28 cellular contexts compared by ENCODE assay signal in genomic region chr6:12271594-12271993, GRCh38.
"Had no signal": no experiment of that assay in that cellular context is flagged by ENCODE, and none has a peak within 500 bp of the region (broad histone marks: within the 10 kb centered on the region; RNA-seq: fewer than 3 reads in every experiment).

No MANE protein-coding gene starts in this region.

- H2AFZ ChIP-seq: neural progenitor cell, parathyroid adenoma had no signal

- H3K27me3 ChIP-seq: neural progenitor cell, ovary, stomach, thyroid gland, tibial nerve, upper lobe of left lung, vagina had no signal

- H3K27ac ChIP-seq: neural progenitor cell, ovary, parathyroid adenoma, psoas muscle, skin epidermis, stomach, thoracic aorta, thyroid gland, tibial nerve, upper lobe of left lung, vagina had no signal

- DNase-seq: natural killer cell; occipital lobe; ovary; posterior cingulate gyrus; psoas muscle; right cardiac atrium; stimulated activated CD4-positive, alpha-beta T cell treated with anti-CD3 and anti-CD28 coated beads, Interleukin-15, amount 100 ng/mL, for 24 hours; stimulated activated CD4-positive, alpha-beta T cell treated with anti-CD3 and anti-CD28 coated beads, Interleukin-2, amount 100 ng/mL, for 24 hours; stimulated activated CD4-positive, alpha-beta T cell treated with anti-CD3 and anti-CD28 coated beads, Interleukin-2, amount 100 ng/mL, for 48 hours; stimulated activated CD4-positive, alpha-beta T cell treated with anti-CD3 and anti-CD28 coated beads, Interleukin-4, amount 100 ng/mL, for 24 hours; stimulated activated naive B cell treated with anti-CD40 and anti-IgM and Interleukin-4, amounts not matched to agents 10 μg/mL and 1 μg/mL and 100 μg/mL, for 72 hours; stimulated activated naive CD4-positive, alpha-beta T cell treated with Interleukin-2 at 50 U/mL for 16 hours; stomach; thyroid gland; trophoblast cell; upper lobe of left lung had no signal

- ATAC-seq: psoas muscle; right cardiac atrium; sciatic nerve; stimulated activated naive B cell treated with anti-CD40 and anti-IgM and Interleukin-4, amounts not matched to agents 10 μg/mL and 1 μg/mL and 100 μg/mL, for 72 hours had no signal

- H3K4me1 ChIP-seq: neural progenitor cell, parathyroid adenoma, psoas muscle, stomach, thyroid gland, tibial nerve, upper lobe of left lung, vagina had no signal

- H3K4me3 Mint-ChIP-seq: natural killer cell; nephron; neural progenitor cell; stimulated activated effector memory CD8-positive, alpha-beta T cell treated with anti-CD3 and anti-CD28 coated beads, Interleukin-12 subunit alpha, Interleukin-12 subunit beta, amount 100 ng/mL, for 72 hours; stimulated activated naive B cell treated with anti-CD40 and anti-IgM and Interleukin-4, amounts not matched to agents 10 μg/mL and 1 μg/mL and 100 μg/mL, for 72 hours; stimulated activated naive CD8-positive, alpha-beta T cell treated with anti-CD3 and anti-CD28 coated beads, Interleukin-15, Interleukin-2, amounts not matched to agents 100 ng/mL and 50 ng/mL, for 24 hours had no signal

- H3K9me3 ChIP-seq: ovary, thyroid gland, vagina had no signal

- H3K27ac Mint-ChIP-seq: natural killer cell; nephron; neural progenitor cell; progenitor cell of endocrine pancreas; stimulated activated effector memory CD8-positive, alpha-beta T cell treated with anti-CD3 and anti-CD28 coated beads, Interleukin-12 subunit alpha, Interleukin-12 subunit beta, amount 100 ng/mL, for 72 hours; stimulated activated naive B cell treated with anti-CD40 and anti-IgM and Interleukin-4, amounts not matched to agents 10 μg/mL and 1 μg/mL and 100 μg/mL, for 72 hours; stimulated activated naive CD8-positive, alpha-beta T cell treated with anti-CD3 and anti-CD28 coated beads, Interleukin-15, Interleukin-2, amounts not matched to agents 100 ng/mL and 50 ng/mL, for 24 hours had no signal

- H3K27me3 Mint-ChIP-seq: progenitor cell of endocrine pancreas; stimulated activated naive CD8-positive, alpha-beta T cell treated with anti-CD3 and anti-CD28 coated beads, Interleukin-15, Interleukin-2, amounts not matched to agents 100 ng/mL and 50 ng/mL, for 24 hours had no signal

- H3K4me2 ChIP-seq: neural progenitor cell, smooth muscle cell had no signal

- H3K79me2 ChIP-seq: parathyroid adenoma had no signal

- H3K36me3 ChIP-seq: neural progenitor cell, ovary, stomach, thoracic aorta, thyroid gland, tibial nerve, upper lobe of left lung, vagina had no signal

- H3K4me1 Mint-ChIP-seq: nephron; neural progenitor cell; stimulated activated effector memory CD8-positive, alpha-beta T cell treated with anti-CD3 and anti-CD28 coated beads, Interleukin-12 subunit alpha, Interleukin-12 subunit beta, amount 100 ng/mL, for 72 hours had no signal

- H3K9ac ChIP-seq: neural progenitor cell, parathyroid adenoma had no signal

- H3K36me3 Mint-ChIP-seq: stimulated activated effector memory CD8-positive, alpha-beta T cell treated with anti-CD3 and anti-CD28 coated beads, Interleukin-12 subunit alpha, Interleukin-12 subunit beta, amount 100 ng/mL, for 72 hours had no signal

- H3K4me3 ChIP-seq: neural progenitor cell, ovary, psoas muscle, skin epidermis, smooth muscle cell, stomach, thoracic aorta, thyroid gland, tibial nerve, upper lobe of left lung, vagina had no signal
